Comparison of ENCODE assay signal across 8 cellular contexts in the genomic region with DNA sequence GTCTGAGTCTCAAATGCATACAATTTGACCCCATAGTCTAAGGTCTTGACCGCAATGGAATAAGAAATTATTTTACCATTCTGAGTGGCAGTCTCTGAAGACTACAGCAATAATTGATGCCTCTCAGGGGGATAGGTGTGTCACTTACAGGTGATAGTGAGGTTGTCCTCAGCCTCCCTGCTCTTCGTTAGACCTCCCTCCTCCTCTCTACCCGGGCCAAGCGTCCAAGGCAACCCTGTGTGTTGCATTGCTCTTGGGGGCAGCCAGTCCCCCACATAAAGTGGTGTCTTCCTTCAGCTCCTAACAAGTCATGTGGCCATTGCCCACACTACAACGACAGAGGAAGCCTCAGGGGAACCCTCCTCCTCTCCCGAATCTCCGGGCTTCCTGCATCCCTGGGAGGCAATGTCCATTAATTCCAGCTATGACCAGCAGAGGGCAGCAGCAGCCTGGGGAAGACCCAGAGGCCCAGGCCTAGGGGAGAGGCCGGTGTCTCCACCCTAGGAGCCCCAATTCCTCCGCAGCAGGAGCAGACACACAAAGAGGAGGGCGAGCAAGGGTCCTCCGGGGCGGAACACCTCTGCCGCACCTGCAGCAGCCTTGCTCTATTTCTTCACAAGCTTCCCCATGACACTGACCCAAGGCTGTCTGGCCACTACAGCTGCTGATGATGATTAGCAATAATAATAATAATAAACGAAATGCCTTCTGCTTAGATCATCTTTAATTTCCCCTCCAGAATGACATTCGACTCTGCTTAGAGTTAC.
A peak's percentile ranks its signal among the peaks of the same experiment; 100 is the strongest.
DNase-seq lines count a peak whose midpoint lies in the region; ATAC-seq, FAIRE-seq and TF ChIP-seq lines count a peak whose summit lies in the region.

No MANE protein-coding gene starts in this region.

- TF ChIP-seq CTCF in CD14-positive monocyte (IDR thresholded peaks at IDR 0.05): peak; percentile 95

- H3K27ac Mint-ChIP-seq in CD14-positive monocyte: no peak overlapping the region
- no peak overlapping the region for H3K27ac Mint-ChIP-seq in activated naive CD4-positive, alpha-beta T cell treated with anti-CD3 and anti-CD28 coated beads, Interleukin-2, amount 10 ng/mL, durations not matched to agents 7 days and 5 days

- CTCF ChIA-PET in activated naive CD4-positive, alpha-beta T cell treated with anti-CD3 and anti-CD28 coated beads, Interleukin-2, amount 10 ng/mL, durations not matched to agents 7 days and 5 days (lab: Charles Lee): interaction anchor here (0.6 to 2.5 kb wide), 17 partner anchors 12 to 217 kb away, joined by 3 to 25 read pairs (median 4); no protein-coding TSS in a partner anchor

- DNase-seq in CD14-positive monocyte (ENCODE audit: low spot score): no peak
- DNase-seq in GM19239 (ENCODE audit: insufficient read length, low spot score): peak; percentile 75
- peak; percentile 24 for DNase-seq in HT1080 (ENCODE audit: low read depth)
- DNase-seq in SK-MEL-5 (ENCODE audit: low read depth, low spot score): peak; percentile 66
- DNase-seq in activated naive CD4-positive, alpha-beta T cell treated with anti-CD3 and anti-CD28 coated beads, Interleukin-2, amount 10 ng/mL, durations not matched to agents 7 days and 5 days: peak; percentile 76
- peak; percentile 80 for DNase-seq in cardiac septum (ENCODE audit: low spot score)
- DNase-seq in putamen (ENCODE audit: low spot score): peak; percentile 13

- no peaks in the 10 kb centered on the region for H3K9me3 Mint-ChIP-seq in CD14-positive monocyte
- no peaks in the 10 kb centered on the region for H3K9me3 Mint-ChIP-seq in activated naive CD4-positive, alpha-beta T cell treated with anti-CD3 and anti-CD28 coated beads, Interleukin-2, amount 10 ng/mL, durations not matched to agents 7 days and 5 days

- peaks cover 9 to 18% (median 11%) of the 10 kb centered on the region in 3 donors for H3K27me3 Mint-ChIP-seq in CD14-positive monocyte (ENCODE audit: low read depth in 3 of 3)
- H3K27me3 Mint-ChIP-seq in activated naive CD4-positive, alpha-beta T cell treated with anti-CD3 and anti-CD28 coated beads, Interleukin-2, amount 10 ng/mL, durations not matched to agents 7 days and 5 days: peaks cover 26% of the 10 kb centered on the region

- peaks cover 7% of the 10 kb centered on the region for H3K4me1 Mint-ChIP-seq in CD14-positive monocyte
- peaks cover 4% of the 10 kb centered on the region for H3K4me1 Mint-ChIP-seq in activated naive CD4-positive, alpha-beta T cell treated with anti-CD3 and anti-CD28 coated beads, Interleukin-2, amount 10 ng/mL, durations not matched to agents 7 days and 5 days

- no peak for ATAC-seq in GM19455 (IDR thresholded peaks at IDR 0.05; ENCODE audit: unreplicated experiment)

- peak overlapping the region in 1 of 2 donors; percentile 14 for H3K4me3 Mint-ChIP-seq in CD14-positive monocyte
- H3K4me3 Mint-ChIP-seq in activated naive CD4-positive, alpha-beta T cell treated with anti-CD3 and anti-CD28 coated beads, Interleukin-2, amount 10 ng/mL, durations not matched to agents 7 days and 5 days: no peak overlapping the region

- peak; percentile 62 for FAIRE-seq in GM19239 (lab: Jason Lieb, UNC)

- no peaks in the 10 kb centered on the region for H3K36me3 Mint-ChIP-seq in CD14-positive monocyte
- no peaks in the 10 kb centered on the region for H3K36me3 Mint-ChIP-seq in activated naive CD4-positive, alpha-beta T cell treated with anti-CD3 and anti-CD28 coated beads, Interleukin-2, amount 10 ng/mL, durations not matched to agents 7 days and 5 days

- in situ Hi-C loops in SK-MEL-5 (cut with HindIII; ENCODE audit: low pct_unique_long_range_greater_than_20kb, low sequenced_read_pairs): no loop called here

- intact Hi-C loops in CD14-positive monocyte (cut with micrococcal nuclease) (loop anchor here (5.0 to 10.0 kb wide), 2 partner anchors 414 to 704 kb away; no protein-coding TSS in a partner anchor), cardiac septum (cut with DNase I) (loop anchor here (2.0 to 10.0 kb wide), 3 partner anchors 152 to 699 kb away; no protein-coding TSS in a partner anchor)
